ENCODE assay signal across 10 cellular contexts in genomic region chr3:171309906-171310359, GRCh38.
DNase-seq lines count a peak whose midpoint lies in the region; ATAC-seq and TF ChIP-seq lines count a peak whose summit lies in the region.
"Had no signal": no experiment of that assay in that cellular context is flagged by ENCODE, and none has a peak within 500 bp of the region (broad histone marks: within the 10 kb centered on the region; RNA-seq: fewer than 3 reads in every experiment).

No MANE protein-coding gene starts in this region.

- H3K27me3 Mint-ChIP-seq in natural killer cell (ENCODE audit: low read depth in 2 of 2) = no peaks in the 10 kb centered on the region
- no peaks in the 10 kb centered on the region for H3K27me3 Mint-ChIP-seq in CD8-positive, alpha-beta memory T cell

- H3K27ac Mint-ChIP-seq in natural killer cell = peak overlapping the region in 1 of 2 donors; percentile 68
- H3K27ac Mint-ChIP-seq in CD8-positive, alpha-beta memory T cell = peak overlapping the region in 4 of 8 donors; percentile 18 to 59 (median 36)

- H3K27me3 ChIP-seq in brain microvascular endothelial cell (replicated peaks) = no peaks in the 10 kb centered on the region
- H3K27me3 ChIP-seq in CD8-positive, alpha-beta memory T cell (ENCODE audit: insufficient read depth, low read length, poor library complexity, severe bottlenecking) = no peaks in the 10 kb centered on the region

- no peak overlapping the region for H3K4me3 ChIP-seq in brain microvascular endothelial cell (ENCODE audit: low read depth, low read length)
- H3K4me3 ChIP-seq in CD8-positive, alpha-beta memory T cell (ENCODE audit: low read length) = no peak overlapping the region

- H3K9me3 ChIP-seq in CD8-positive, alpha-beta memory T cell (ENCODE audit: low read length) = no peaks in the 10 kb centered on the region

- DNase-seq in brain microvascular endothelial cell (peak; percentile 87), natural killer cell (no peak), inferior parietal cortex (ENCODE audit: extremely low spot score) (no peak), amniotic stem cell (lab: John Stamatoyannopoulos, UW) (no peak), COLO668 (lab: John Stamatoyannopoulos, UW; ENCODE audit: unreplicated experiment) (no peak)
- DNase-seq in CD8-positive, alpha-beta memory T cell = no peak
- DNase-seq: activated effector memory CD4-positive, alpha-beta T cell treated with Interleukin-2 at 50 U/mL for 16 hours; NCI-H1436 treated with DMSO at 0.1 percent for 48 hours had no signal

- POLR2A ChIA-PET in CD8-positive, alpha-beta memory T cell (lab: Charles Lee) = no interaction called here

- ATAC-seq in GM18502 (IDR thresholded peaks at IDR 0.05; ENCODE audit: poor library complexity, unreplicated experiment) (peak; percentile 70), HG02885 (IDR thresholded peaks at IDR 0.05; ENCODE audit: poor library complexity, unreplicated experiment) (peak; percentile 57), natural killer cell (no peak)

- intact Hi-C loops in natural killer cell (cut with micrococcal nuclease) = no loop called here

- H3K4me1 ChIP-seq in CD8-positive, alpha-beta memory T cell (ENCODE audit: insufficient read depth, low read length) = peaks cover 15% of the 10 kb centered on the region

- peaks cover 81 to 96% of the 10 kb centered on the region in 2 donors for H3K4me1 Mint-ChIP-seq in natural killer cell
- H3K4me1 Mint-ChIP-seq in CD8-positive, alpha-beta memory T cell = peaks cover 72 to 96% (median 90%) of the 10 kb centered on the region in 3 donors

- no peaks in the 10 kb centered on the region for H3K36me3 ChIP-seq in brain microvascular endothelial cell (replicated peaks)
- H3K36me3 ChIP-seq in CD8-positive, alpha-beta memory T cell (ENCODE audit: insufficient read depth, low read length) = no peaks in the 10 kb centered on the region

- no peak for TF ChIP-seq CTCF in brain microvascular endothelial cell (IDR thresholded peaks at IDR 0.05; ENCODE audit: low read depth, low read length, missing control alignments)
- TF ChIP-seq CTCF in natural killer cell (IDR thresholded peaks at IDR 0.05) = no peak

- in situ Hi-C loops in brain microvascular endothelial cell (cut with HindIII; ENCODE audit: low pct_ligation_motif_present, low sequenced_read_pairs) = no loop called here

- no peaks in the 10 kb centered on the region for H3K9me3 Mint-ChIP-seq in natural killer cell
- peaks cover 0 to 5% (median 0%) of the 10 kb centered on the region in 5 donors for H3K9me3 Mint-ChIP-seq in CD8-positive, alpha-beta memory T cell

- peak overlapping the region; percentile 45 for H3K4me3 Mint-ChIP-seq in natural killer cell
- H3K4me3 Mint-ChIP-seq in CD8-positive, alpha-beta memory T cell = peak overlapping the region in 1 of 7 donors; percentile 1

- CTCF ChIA-PET in CD8-positive, alpha-beta memory T cell (lab: Charles Lee) = interaction anchor here (1.1 to 1.2 kb wide), 2 partner anchors 41 to 82 kb away, joined by 3 read pairs; no protein-coding TSS in a partner anchor

- no peaks in the 10 kb centered on the region for H3K36me3 Mint-ChIP-seq in natural killer cell
- H3K36me3 Mint-ChIP-seq in CD8-positive, alpha-beta memory T cell = peaks cover 0 to 4% (median 0%) of the 10 kb centered on the region in 3 donors

- peak overlapping the region; percentile 36 for H3K27ac ChIP-seq in brain microvascular endothelial cell
- H3K27ac ChIP-seq in CD8-positive, alpha-beta memory T cell (ENCODE audit: low read depth, low read length) = no peak overlapping the region

Comparison
In these comparisons a context has a peak if more than half of its experiments do, and no peak if none do; other contexts are left out.
1. ATAC-seq: peak in GM18502 (single experiment) and HG02885 (single experiment); none in natural killer cell (0 of 3).